2 cellular contexts compared by ENCODE assay signal in the genomic region with DNA sequence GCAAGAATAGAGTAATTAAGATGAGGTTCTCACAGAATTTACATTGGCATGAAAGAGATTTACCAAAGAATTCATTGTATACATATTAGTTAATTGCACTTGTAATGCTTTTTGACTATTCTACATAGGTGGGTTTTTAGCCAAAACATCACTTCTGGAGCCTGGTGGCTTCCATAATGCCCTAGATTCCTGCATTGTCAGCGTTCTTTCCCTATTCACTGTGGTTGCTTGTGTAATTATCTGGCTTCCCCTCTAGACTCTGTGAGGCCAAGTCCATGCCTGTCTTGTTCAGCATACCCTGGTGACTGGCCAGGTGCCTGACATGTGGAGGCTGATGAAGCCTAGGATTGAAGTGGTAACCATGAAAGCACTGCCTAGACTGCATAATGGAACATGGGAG.
TF ChIP-seq lines count a peak whose summit lies in the region.

No MANE protein-coding gene starts in this region.

TF ChIP-seq in HepG2, 621 proteins besides CTCF, POLR2A, EP300 and RAD21:
- TF ChIP-seq, protein P1, sequence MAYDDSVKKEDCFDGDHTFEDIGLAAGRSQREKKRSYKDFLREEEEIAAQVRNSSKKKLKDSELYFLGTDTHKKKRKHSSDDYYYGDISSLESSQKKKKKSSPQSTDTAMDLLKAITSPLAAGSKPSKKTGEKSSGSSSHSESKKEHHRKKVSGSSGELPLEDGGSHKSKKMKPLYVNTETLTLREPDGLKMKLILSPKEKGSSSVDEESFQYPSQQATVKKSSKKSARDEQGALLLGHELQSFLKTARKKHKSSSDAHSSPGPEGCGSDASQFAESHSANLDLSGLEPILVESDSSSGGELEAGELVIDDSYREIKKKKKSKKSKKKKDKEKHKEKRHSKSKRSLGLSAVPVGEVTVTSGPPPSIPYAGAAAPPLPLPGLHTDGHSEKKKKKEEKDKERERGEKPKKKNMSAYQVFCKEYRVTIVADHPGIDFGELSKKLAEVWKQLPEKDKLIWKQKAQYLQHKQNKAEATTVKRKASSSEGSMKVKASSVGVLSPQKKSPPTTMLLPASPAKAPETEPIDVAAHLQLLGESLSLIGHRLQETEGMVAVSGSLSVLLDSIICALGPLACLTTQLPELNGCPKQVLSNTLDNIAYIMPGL (CRISPR knock-in tag; IDR thresholded peaks at IDR 0.05; ENCODE audit: borderline replicate concordance in 1 of 2, low read depth in 1 of 2), result no peak
- TF ChIP-seq, protein P2, sequence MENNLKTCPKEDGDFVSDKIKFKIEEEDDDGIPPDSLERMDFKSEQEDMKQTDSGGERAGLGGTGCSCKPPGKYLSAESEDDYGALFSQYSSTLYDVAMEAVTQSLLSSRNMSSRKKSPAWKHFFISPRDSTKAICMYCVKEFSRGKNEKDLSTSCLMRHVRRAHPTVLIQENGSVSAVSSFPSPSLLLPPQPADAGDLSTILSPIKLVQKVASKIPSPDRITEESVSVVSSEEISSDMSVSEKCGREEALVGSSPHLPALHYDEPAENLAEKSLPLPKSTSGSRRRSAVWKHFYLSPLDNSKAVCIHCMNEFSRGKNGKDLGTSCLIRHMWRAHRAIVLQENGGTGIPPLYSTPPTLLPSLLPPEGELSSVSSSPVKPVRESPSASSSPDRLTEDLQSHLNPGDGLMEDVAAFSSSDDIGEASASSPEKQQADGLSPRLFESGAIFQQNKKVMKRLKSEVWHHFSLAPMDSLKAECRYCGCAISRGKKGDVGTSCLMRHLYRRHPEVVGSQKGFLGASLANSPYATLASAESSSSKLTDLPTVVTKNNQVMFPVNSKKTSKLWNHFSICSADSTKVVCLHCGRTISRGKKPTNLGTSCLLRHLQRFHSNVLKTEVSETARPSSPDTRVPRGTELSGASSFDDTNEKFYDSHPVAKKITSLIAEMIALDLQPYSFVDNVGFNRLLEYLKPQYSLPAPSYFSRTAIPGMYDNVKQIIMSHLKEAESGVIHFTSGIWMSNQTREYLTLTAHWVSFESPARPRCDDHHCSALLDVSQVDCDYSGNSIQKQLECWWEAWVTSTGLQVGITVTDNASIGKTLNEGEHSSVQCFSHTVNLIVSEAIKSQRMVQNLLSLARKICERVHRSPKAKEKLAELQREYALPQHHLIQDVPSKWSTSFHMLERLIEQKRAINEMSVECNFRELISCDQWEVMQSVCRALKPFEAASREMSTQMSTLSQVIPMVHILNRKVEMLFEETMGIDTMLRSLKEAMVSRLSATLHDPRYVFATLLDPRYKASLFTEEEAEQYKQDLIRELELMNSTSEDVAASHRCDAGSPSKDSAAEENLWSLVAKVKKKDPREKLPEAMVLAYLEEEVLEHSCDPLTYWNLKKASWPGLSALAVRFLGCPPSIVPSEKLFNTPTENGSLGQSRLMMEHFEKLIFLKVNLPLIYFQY (CRISPR knock-in tag; IDR thresholded peaks at IDR 0.05; ENCODE audit: borderline replicate concordance), result no peak
- TF ChIP-seq, protein P3, sequence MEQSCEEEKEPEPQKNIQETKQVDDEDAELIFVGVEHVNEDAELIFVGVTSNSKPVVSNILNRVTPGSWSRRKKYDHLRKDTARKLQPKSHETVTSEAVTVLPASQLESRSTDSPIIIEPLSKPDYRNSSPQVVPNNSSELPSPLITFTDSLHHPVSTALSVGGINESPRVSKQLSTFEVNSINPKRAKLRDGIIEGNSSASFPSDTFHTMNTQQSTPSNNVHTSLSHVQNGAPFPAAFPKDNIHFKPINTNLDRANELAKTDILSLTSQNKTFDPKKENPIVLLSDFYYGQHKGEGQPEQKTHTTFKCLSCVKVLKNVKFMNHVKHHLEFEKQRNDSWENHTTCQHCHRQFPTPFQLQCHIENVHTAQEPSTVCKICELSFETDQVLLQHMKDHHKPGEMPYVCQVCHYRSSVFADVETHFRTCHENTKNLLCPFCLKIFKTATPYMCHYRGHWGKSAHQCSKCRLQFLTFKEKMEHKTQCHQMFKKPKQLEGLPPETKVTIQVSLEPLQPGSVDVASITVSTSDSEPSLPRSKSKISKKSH (CRISPR knock-in tag; IDR thresholded peaks at IDR 0.05; ENCODE audit: borderline replicate concordance), result no peak
- TF ChIP-seq MAFF (IDR thresholded peaks at IDR 0.05; ENCODE audit: low read depth, low read length) (peak; percentile 73), ZNF543 (CRISPR knock-in tag; IDR thresholded peaks at IDR 0.05) (no peak), MAFK (conservative IDR thresholded peaks at IDR 0.05 in 1 of 2, IDR thresholded peaks at IDR 0.05 in 1 of 2; ENCODE audit: low read length in 2 of 2) (peak; percentile 43 to 82; a peak in 3 of 4 replicates), ATAD3A (CRISPR knock-in tag; IDR thresholded peaks at IDR 0.05) (no peak), GZF1 (CRISPR knock-in tag; IDR thresholded peaks at IDR 0.05) (no peak), ZNF761 (CRISPR knock-in tag; conservative IDR thresholded peaks at IDR 0.05) (no peak), PHF21A (CRISPR knock-in tag; IDR thresholded peaks at IDR 0.05) (no peak), ZBTB20 (CRISPR knock-in tag; IDR thresholded peaks at IDR 0.05; ENCODE audit: borderline replicate concordance, low read depth) (no peak), GATA4 (IDR thresholded peaks at IDR 0.05; ENCODE audit: borderline replicate concordance, low read depth) (no peak)
- TF ChIP-seq, protein P4, sequence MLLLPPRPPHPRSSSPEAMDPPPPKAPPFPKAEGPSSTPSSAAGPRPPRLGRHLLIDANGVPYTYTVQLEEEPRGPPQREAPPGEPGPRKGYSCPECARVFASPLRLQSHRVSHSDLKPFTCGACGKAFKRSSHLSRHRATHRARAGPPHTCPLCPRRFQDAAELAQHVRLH (CRISPR knock-in tag; IDR thresholded peaks at IDR 0.05; ENCODE audit: borderline replicate concordance, low read depth), result no peak

TF ChIP-seq in IMR-90, 13 proteins besides CTCF, POLR2A, EP300 and RAD21:
- TF ChIP-seq MAFK (IDR thresholded peaks at IDR 0.05; ENCODE audit: low read depth, low read length) (peak; percentile 67), RCOR1 (IDR thresholded peaks at IDR 0.05; ENCODE audit: insufficient replicate concordance, low read length) (no peak)
